In genomic region chr5:109171437-109172073, GRCh38 we compare ENCODE assay signal across 7 cellular contexts.
DNase-seq lines count a peak whose midpoint lies in the region; ATAC-seq and TF ChIP-seq lines count a peak whose summit lies in the region.
"Not testable (repeated sequence)": the region's sequence is repeated elsewhere in the genome, so short reads cannot be mapped to it uniquely, and the experiment has no call there.

No MANE protein-coding gene starts in this region.

- TF ChIP-seq CTCF in GM20000 (IDR thresholded peaks at IDR 0.05; ENCODE audit: extremely low read depth, missing control alignments): not testable (repeated sequence)

- TF ChIP-seq POLR2A in GM18505 (IDR thresholded peaks at IDR 0.05; ENCODE audit: borderline replicate concordance, extremely low read depth, insufficient read depth, insufficient read length): not testable (repeated sequence)

- DNase-seq in GM20000 (ENCODE audit: low spot score): peak; percentile 9

- ATAC-seq in GM18505 (IDR thresholded peaks at IDR 0.05; ENCODE audit: unreplicated experiment) (peak; percentile 82), GM18909 (IDR thresholded peaks at IDR 0.05; ENCODE audit: poor library complexity, unreplicated experiment) (peak; percentile 74), HG02588 (IDR thresholded peaks at IDR 0.05; ENCODE audit: unreplicated experiment) (peak; percentile 53), HG02884 (IDR thresholded peaks at IDR 0.05; ENCODE audit: unreplicated experiment) (peak; percentile 72), HG03139 (IDR thresholded peaks at IDR 0.05; ENCODE audit: unreplicated experiment) (peak; percentile 67), HG03469 (IDR thresholded peaks at IDR 0.05; ENCODE audit: unreplicated experiment) (peak; percentile 67)

Comparison
In these comparisons a context has a peak if more than half of its experiments do, and no peak if none do; other contexts are left out.
1. Peak in every context shown above with its lines: DNase-seq and ATAC-seq.